Comparison of ENCODE assay signal across 13 cellular contexts in genomic region chrX:153495362-153495751, GRCh38. TPM values are rescaled to one million over a fixed set of nuclear protein-coding genes. Genes with fewer than 3 reads are reported as not detected.
DNase-seq lines count a peak whose midpoint lies in the region; ATAC-seq and TF ChIP-seq lines count a peak whose summit lies in the region.
"Had no signal": no experiment of that assay in that cellular context is flagged by ENCODE, and none has a peak within 500 bp of the region (broad histone marks: within the 10 kb centered on the region; RNA-seq: fewer than 3 reads in every experiment).

No MANE protein-coding gene starts in this region.

- no peaks in the 10 kb centered on the region for H3K9me3 Mint-ChIP-seq in CD4-positive, alpha-beta memory T cell
- H3K9me3 Mint-ChIP-seq: activated naive CD4-positive, alpha-beta T cell treated with anti-CD3 and anti-CD28 coated beads, Interleukin-2, amount 10 ng/mL, durations not matched to agents 7 days and 5 days; stimulated activated memory B cell treated with anti-CD40 and anti-IgM and Interleukin-4, amounts not matched to agents 10 μg/mL and 1 μg/mL and 100 μg/mL, for 72 hours had no signal

- no peak for TF ChIP-seq POLR2A in esophagus muscularis mucosa (IDR thresholded peaks at IDR 0.05; ENCODE audit: low read depth)

- H3K27ac Mint-ChIP-seq in CD4-positive, alpha-beta memory T cell, result no peak overlapping the region
- H3K27ac Mint-ChIP-seq: activated naive CD4-positive, alpha-beta T cell treated with anti-CD3 and anti-CD28 coated beads, Interleukin-2, amount 10 ng/mL, durations not matched to agents 7 days and 5 days; stimulated activated memory B cell treated with anti-CD40 and anti-IgM and Interleukin-4, amounts not matched to agents 10 μg/mL and 1 μg/mL and 100 μg/mL, for 72 hours had no signal

- H3K9me3 ChIP-seq in esophagus muscularis mucosa (no peaks in the 10 kb centered on the region), mesodermal cell (ENCODE audit: control insufficient read depth, low read length) (no peaks in the 10 kb centered on the region)
- H3K9me3 ChIP-seq in CD4-positive, alpha-beta memory T cell (ENCODE audit: control insufficient read depth in 1 of 2, low read length in 2 of 2), result no peaks in the 10 kb centered on the region
- H3K9me3 ChIP-seq: gastrocnemius medialis had no signal

- DNase-seq in Right ventricle myocardium inferior (ENCODE audit: missing footprints) (no peak), cardiac septum (ENCODE audit: low spot score) (no peak), esophagus muscularis mucosa (ENCODE audit: extremely low spot score) (no peak), NK-92 (lab: John Stamatoyannopoulos, UW; ENCODE audit: unreplicated experiment) (no peak)
- no peak for DNase-seq in CD4-positive, alpha-beta memory T cell
- DNase-seq: activated naive CD4-positive, alpha-beta T cell treated with anti-CD3 and anti-CD28 coated beads, Interleukin-2, amount 10 ng/mL, durations not matched to agents 7 days and 5 days; gastrocnemius medialis had no signal

- intact Hi-C loops in Right ventricle myocardium inferior (cut with DNase I) (loop anchor here (1.0 to 2.0 kb wide), 2 partner anchors 24 to 33 kb away; no protein-coding TSS in a partner anchor), cardiac septum (cut with DNase I) (loop anchor here (2.0 kb wide), 1 partner anchor 19 kb away; no protein-coding TSS in a partner anchor), esophagus muscularis mucosa (cut with DNase I) (no loop called here)
- intact Hi-C loops in CD4-positive, alpha-beta memory T cell (cut with micrococcal nuclease), result no loop called here

- H3K4me1 ChIP-seq in esophagus muscularis mucosa, result peaks cover 0 to 21% (median 16%) of the 10 kb centered on the region in 4 donors
- peaks cover 39% of the 10 kb centered on the region for H3K4me1 ChIP-seq in mesodermal cell (ENCODE audit: control insufficient read depth, insufficient read depth, low read length, poor library complexity, severe bottlenecking)
- H3K4me1 ChIP-seq in CD4-positive, alpha-beta memory T cell (ENCODE audit: insufficient read depth, low read length), result no peaks in the 10 kb centered on the region
- H3K4me1 ChIP-seq: gastrocnemius medialis had no signal

- CTCF ChIA-PET in CD4-positive, alpha-beta memory T cell (lab: Charles Lee; ENCODE audit: partially characterized antibody), result no interaction called here

- no peaks in the 10 kb centered on the region for H3K27me3 Mint-ChIP-seq in CD4-positive, alpha-beta memory T cell

- no peaks in the 10 kb centered on the region for H3K36me3 Mint-ChIP-seq in CD4-positive, alpha-beta memory T cell
- H3K36me3 Mint-ChIP-seq: activated naive CD4-positive, alpha-beta T cell treated with anti-CD3 and anti-CD28 coated beads, Interleukin-2, amount 10 ng/mL, durations not matched to agents 7 days and 5 days; stimulated activated memory B cell treated with anti-CD40 and anti-IgM and Interleukin-4, amounts not matched to agents 10 μg/mL and 1 μg/mL and 100 μg/mL, for 72 hours had no signal

- no peak for TF ChIP-seq CTCF in esophagus muscularis mucosa (IDR thresholded peaks at IDR 0.05)

- peak; percentile 30 for ATAC-seq in Right ventricle myocardium inferior
- no peak for ATAC-seq in GM21723 (IDR thresholded peaks at IDR 0.05; ENCODE audit: unreplicated experiment)
- no peak for ATAC-seq in HG03025 (IDR thresholded peaks at IDR 0.05; ENCODE audit: low FRiP score, unreplicated experiment)
- ATAC-seq: stimulated activated memory B cell treated with anti-CD40 and anti-IgM and Interleukin-4, amounts not matched to agents 10 μg/mL and 1 μg/mL and 100 μg/mL, for 72 hours had no signal

- H3K4me3 Mint-ChIP-seq in CD4-positive, alpha-beta memory T cell, result no peak overlapping the region
- H3K4me3 Mint-ChIP-seq: activated naive CD4-positive, alpha-beta T cell treated with anti-CD3 and anti-CD28 coated beads, Interleukin-2, amount 10 ng/mL, durations not matched to agents 7 days and 5 days; stimulated activated memory B cell treated with anti-CD40 and anti-IgM and Interleukin-4, amounts not matched to agents 10 μg/mL and 1 μg/mL and 100 μg/mL, for 72 hours had no signal

- peak overlapping the region; percentile 32 to 52 (median 37) for H3K4me3 ChIP-seq in esophagus muscularis mucosa
- H3K4me3 ChIP-seq in mesodermal cell (ENCODE audit: extremely low read depth, insufficient read depth, low read length, poor library complexity, severe bottlenecking), result peak overlapping the region; percentile 22
- H3K4me3 ChIP-seq in CD4-positive, alpha-beta memory T cell (ENCODE audit: low read length in 2 of 2), result no peak overlapping the region

- POLR2A ChIA-PET in CD4-positive, alpha-beta memory T cell (lab: Charles Lee; ENCODE audit: partially characterized antibody), result no interaction called here

- H3K27ac ChIP-seq in esophagus muscularis mucosa (replicated peaks in 1 of 4) (peak overlapping the region; percentile 28 to 58 (median 40)), mesodermal cell (ENCODE audit: low read depth, low read length, severe bottlenecking) (no peak overlapping the region)
- no peak overlapping the region for H3K27ac ChIP-seq in CD4-positive, alpha-beta memory T cell (ENCODE audit: low read depth, low read length)

- peaks cover 0 to 6% (median 1%) of the 10 kb centered on the region in 4 donors for H3K27me3 ChIP-seq in esophagus muscularis mucosa
- H3K27me3 ChIP-seq in CD4-positive, alpha-beta memory T cell (ENCODE audit: insufficient read depth, low read length), result no peaks in the 10 kb centered on the region

- H3K36me3 ChIP-seq in esophagus muscularis mucosa, result no peaks in the 10 kb centered on the region
- no peaks in the 10 kb centered on the region for H3K36me3 ChIP-seq in mesodermal cell (ENCODE audit: control insufficient read depth, insufficient read depth, low read length)
- no peaks in the 10 kb centered on the region for H3K36me3 ChIP-seq in CD4-positive, alpha-beta memory T cell (ENCODE audit: insufficient read depth, low read length)
- H3K36me3 ChIP-seq: gastrocnemius medialis had no signal

- TF ChIP-seq EP300 in esophagus muscularis mucosa (IDR thresholded peaks at IDR 0.05), result no peak

- H3K4me1 Mint-ChIP-seq in CD4-positive, alpha-beta memory T cell, result no peaks in the 10 kb centered on the region
- H3K4me1 Mint-ChIP-seq: activated naive CD4-positive, alpha-beta T cell treated with anti-CD3 and anti-CD28 coated beads, Interleukin-2, amount 10 ng/mL, durations not matched to agents 7 days and 5 days had no signal

- WGBS in esophagus muscularis mucosa, result 49% methylated on average over 6 of the region's 17 CpGs
- WGBS in mesodermal cell (ENCODE audit: insufficient coverage in 2 of 2), 2 experiments, result 75 to 82% methylated on average over 6 to 15 of the region's 17 CpGs

RNA-seq across cellular contexts. Expression of gene BGN, which starts 0.6 kb away (rescaled TPM):
- 42.2 TPM for total RNA-seq in Right ventricle myocardium inferior
- total RNA-seq in cardiac septum, result 175 TPM
- total RNA-seq in esophagus muscularis mucosa, result 10 to 100 TPM; 16.6 to 77.8 (median 21.5) TPM
- 158 TPM for polyA plus RNA-seq in mesodermal cell (2013, experiment 1 of 2)
- 104 TPM for polyA plus RNA-seq in mesodermal cell (2013, experiment 2 of 2)
- total RNA-seq in CD4-positive, alpha-beta memory T cell, result not detected
- polyA plus RNA-seq in CD4-positive, alpha-beta memory T cell, result not detected

RNA-seq across cellular contexts. Expression of gene ATP2B3, which starts 22.1 kb away (rescaled TPM):
- total RNA-seq in Right ventricle myocardium inferior (not detected), cardiac septum (0.16 TPM), esophagus muscularis mucosa (under 1 TPM; under 0.01 to 0.33 (median 0.21) TPM)
- polyA plus RNA-seq in mesodermal cell (2013, experiment 1 of 2), result 0.18 TPM
- polyA plus RNA-seq in mesodermal cell (2013, experiment 2 of 2), result 0.46 TPM
- total RNA-seq in CD4-positive, alpha-beta memory T cell, result not detected
- polyA plus RNA-seq in CD4-positive, alpha-beta memory T cell, result under 1 TPM in 1 of 2 donors, not detected in 1; 0.09 TPM
- total RNA-seq: gastrocnemius medialis, HT1080, omental fat pad had no signal

RNA-seq across cellular contexts. Expression of gene HAUS7, which starts 25.0 kb away (rescaled TPM):
- 18.5 TPM for total RNA-seq in Right ventricle myocardium inferior
- 13.4 TPM for total RNA-seq in cardiac septum
- total RNA-seq in esophagus muscularis mucosa, result 10 to 100 TPM; 23.4 to 25.8 (median 24.2) TPM
- 22.9 TPM for polyA plus RNA-seq in mesodermal cell (2013, experiment 1 of 2)
- 20.7 TPM for polyA plus RNA-seq in mesodermal cell (2013, experiment 2 of 2)
- total RNA-seq in CD4-positive, alpha-beta memory T cell, result 10 to 100 TPM; 29.8 to 33.8 TPM
- 10 to 100 TPM; 29.7 to 33.8 TPM for polyA plus RNA-seq in CD4-positive, alpha-beta memory T cell

RNA-seq across cellular contexts. Expression of gene TREX2, which starts 49.5 kb away (rescaled TPM):
- total RNA-seq in Right ventricle myocardium inferior, result not detected
- total RNA-seq in cardiac septum, result 0.19 TPM
- total RNA-seq in esophagus muscularis mucosa, result 1 to 10 TPM in 2 of 4 donors, under 1 TPM in 1, not detected in 1; 0.78 to 2.3 (median 1.2) TPM
- not detected for polyA plus RNA-seq in mesodermal cell (2013, experiment 1 of 2)
- not detected for polyA plus RNA-seq in mesodermal cell (2013, experiment 2 of 2)
- 1 to 10 TPM; 4.0 to 4.5 TPM for total RNA-seq in CD4-positive, alpha-beta memory T cell
- polyA plus RNA-seq in CD4-positive, alpha-beta memory T cell, result under 1 TPM in 1 of 2 donors, not detected in 1; 0.63 TPM

Comparison
In these comparisons a context has a peak if more than half of its experiments do, and no peak if none do; other contexts are left out.
1. H3K27ac ChIP-seq: peak in esophagus muscularis mucosa (4 of 4); none in mesodermal cell (single experiment) and CD4-positive, alpha-beta memory T cell (single experiment).
2. H3K4me3 ChIP-seq: peak in esophagus muscularis mucosa (4 of 4) and mesodermal cell (single experiment); none in CD4-positive, alpha-beta memory T cell (0 of 2).
3. RNA of gene BGN, which starts 0.6 kb away (total RNA-seq): 175 TPM in cardiac septum (single experiment), 42.2 TPM in Right ventricle myocardium inferior (single experiment) and 16.6 to 77.8 TPM in esophagus muscularis mucosa; not detected in CD4-positive, alpha-beta memory T cell; every median in the first group is over 10 times any median in the second.
4. intact Hi-C loops: an anchor here in Right ventricle myocardium inferior (1.0 to 2.0 kb wide) and cardiac septum (2.0 kb wide); none called in esophagus muscularis mucosa and CD4-positive, alpha-beta memory T cell.